In the genomic region with DNA sequence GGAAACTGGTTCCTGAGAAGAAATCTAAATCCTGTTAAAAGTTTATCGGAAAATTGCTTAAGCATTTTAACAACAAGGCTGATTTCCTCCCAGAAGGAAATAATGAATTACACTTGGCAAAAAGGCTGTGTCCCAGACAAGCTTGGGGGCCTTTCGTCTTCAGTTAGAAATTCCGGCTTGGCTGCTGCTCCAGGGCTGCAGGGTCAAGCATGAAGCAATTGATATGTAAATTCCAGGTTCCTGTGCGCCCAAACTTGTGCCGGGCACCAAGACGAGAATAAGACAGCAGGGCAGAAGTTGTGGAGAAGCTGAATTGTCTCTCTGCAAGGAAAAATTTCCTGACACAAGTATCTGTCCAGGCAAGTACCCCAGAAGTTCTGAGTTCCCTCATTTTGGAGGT, we compare ENCODE assay signal across 1 cellular context.
TF ChIP-seq lines count a peak whose summit lies in the region.

No MANE protein-coding gene starts in this region.

TF ChIP-seq in GM23338, 12 proteins besides CTCF, POLR2A, EP300 and RAD21 (continued from another document):
- TF ChIP-seq, protein P1, sequence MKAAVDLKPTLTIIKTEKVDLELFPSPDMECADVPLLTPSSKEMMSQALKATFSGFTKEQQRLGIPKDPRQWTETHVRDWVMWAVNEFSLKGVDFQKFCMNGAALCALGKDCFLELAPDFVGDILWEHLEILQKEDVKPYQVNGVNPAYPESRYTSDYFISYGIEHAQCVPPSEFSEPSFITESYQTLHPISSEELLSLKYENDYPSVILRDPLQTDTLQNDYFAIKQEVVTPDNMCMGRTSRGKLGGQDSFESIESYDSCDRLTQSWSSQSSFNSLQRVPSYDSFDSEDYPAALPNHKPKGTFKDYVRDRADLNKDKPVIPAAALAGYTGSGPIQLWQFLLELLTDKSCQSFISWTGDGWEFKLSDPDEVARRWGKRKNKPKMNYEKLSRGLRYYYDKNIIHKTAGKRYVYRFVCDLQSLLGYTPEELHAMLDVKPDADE (IDR thresholded peaks at IDR 0.05) = no peak
- TF ChIP-seq CREB1 (CRISPR knock-in tag; IDR thresholded peaks at IDR 0.05; ENCODE audit: low read depth) (no peak), POLR2AphosphoS5 (IDR thresholded peaks at IDR 0.05; ENCODE audit: low read depth) (no peak)
- TF ChIP-seq, protein P2, sequence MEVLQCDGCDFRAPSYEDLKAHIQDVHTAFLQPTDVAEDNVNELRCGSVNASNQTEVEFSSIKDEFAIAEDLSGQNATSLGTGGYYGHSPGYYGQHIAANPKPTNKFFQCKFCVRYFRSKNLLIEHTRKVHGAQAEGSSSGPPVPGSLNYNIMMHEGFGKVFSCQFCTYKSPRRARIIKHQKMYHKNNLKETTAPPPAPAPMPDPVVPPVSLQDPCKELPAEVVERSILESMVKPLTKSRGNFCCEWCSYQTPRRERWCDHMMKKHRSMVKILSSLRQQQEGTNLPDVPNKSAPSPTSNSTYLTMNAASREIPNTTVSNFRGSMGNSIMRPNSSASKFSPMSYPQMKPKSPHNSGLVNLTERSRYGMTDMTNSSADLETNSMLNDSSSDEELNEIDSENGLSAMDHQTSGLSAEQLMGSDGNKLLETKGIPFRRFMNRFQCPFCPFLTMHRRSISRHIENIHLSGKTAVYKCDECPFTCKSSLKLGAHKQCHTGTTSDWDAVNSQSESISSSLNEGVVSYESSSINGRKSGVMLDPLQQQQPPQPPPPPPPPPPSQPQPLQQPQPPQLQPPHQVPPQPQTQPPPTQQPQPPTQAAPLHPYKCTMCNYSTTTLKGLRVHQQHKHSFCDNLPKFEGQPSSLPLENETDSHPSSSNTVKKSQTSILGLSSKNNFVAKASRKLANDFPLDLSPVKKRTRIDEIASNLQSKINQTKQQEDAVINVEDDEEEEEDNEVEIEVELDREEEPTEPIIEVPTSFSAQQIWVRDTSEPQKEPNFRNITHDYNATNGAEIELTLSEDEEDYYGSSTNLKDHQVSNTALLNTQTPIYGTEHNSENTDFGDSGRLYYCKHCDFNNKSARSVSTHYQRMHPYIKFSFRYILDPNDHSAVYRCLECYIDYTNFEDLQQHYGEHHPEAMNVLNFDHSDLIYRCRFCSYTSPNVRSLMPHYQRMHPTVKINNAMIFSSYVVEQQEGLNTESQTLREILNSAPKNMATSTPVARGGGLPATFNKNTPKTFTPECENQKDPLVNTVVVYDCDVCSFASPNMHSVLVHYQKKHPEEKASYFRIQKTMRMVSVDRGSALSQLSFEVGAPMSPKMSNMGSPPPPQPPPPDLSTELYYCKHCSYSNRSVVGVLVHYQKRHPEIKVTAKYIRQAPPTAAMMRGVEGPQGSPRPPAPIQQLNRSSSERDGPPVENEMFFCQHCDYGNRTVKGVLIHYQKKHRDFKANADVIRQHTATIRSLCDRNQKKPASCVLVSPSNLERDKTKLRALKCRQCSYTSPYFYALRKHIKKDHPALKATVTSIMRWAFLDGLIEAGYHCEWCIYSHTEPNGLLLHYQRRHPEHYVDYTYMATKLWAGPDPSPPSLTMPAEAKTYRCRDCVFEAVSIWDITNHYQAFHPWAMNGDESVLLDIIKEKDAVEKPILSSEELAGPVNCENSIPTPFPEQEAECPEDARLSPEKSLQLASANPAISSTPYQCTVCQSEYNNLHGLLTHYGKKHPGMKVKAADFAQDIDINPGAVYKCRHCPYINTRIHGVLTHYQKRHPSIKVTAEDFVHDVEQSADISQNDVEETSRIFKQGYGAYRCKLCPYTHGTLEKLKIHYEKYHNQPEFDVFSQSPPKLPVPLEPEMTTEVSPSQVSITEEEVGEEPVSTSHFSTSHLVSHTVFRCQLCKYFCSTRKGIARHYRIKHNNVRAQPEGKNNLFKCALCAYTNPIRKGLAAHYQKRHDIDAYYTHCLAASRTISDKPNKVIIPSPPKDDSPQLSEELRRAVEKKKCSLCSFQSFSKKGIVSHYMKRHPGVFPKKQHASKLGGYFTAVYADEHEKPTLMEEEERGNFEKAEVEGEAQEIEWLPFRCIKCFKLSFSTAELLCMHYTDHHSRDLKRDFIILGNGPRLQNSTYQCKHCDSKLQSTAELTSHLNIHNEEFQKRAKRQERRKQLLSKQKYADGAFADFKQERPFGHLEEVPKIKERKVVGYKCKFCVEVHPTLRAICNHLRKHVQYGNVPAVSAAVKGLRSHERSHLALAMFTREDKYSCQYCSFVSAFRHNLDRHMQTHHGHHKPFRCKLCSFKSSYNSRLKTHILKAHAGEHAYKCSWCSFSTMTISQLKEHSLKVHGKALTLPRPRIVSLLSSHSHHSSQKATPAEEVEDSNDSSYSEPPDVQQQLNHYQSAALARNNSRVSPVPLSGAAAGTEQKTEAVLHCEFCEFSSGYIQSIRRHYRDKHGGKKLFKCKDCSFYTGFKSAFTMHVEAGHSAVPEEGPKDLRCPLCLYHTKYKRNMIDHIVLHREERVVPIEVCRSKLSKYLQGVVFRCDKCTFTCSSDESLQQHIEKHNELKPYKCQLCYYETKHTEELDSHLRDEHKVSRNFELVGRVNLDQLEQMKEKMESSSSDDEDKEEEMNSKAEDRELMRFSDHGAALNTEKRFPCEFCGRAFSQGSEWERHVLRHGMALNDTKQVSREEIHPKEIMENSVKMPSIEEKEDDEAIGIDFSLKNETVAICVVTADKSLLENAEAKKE (CRISPR knock-in tag; IDR thresholded peaks at IDR 0.05) = no peak
